9 cellular contexts compared by ENCODE assay signal in the genomic region with DNA sequence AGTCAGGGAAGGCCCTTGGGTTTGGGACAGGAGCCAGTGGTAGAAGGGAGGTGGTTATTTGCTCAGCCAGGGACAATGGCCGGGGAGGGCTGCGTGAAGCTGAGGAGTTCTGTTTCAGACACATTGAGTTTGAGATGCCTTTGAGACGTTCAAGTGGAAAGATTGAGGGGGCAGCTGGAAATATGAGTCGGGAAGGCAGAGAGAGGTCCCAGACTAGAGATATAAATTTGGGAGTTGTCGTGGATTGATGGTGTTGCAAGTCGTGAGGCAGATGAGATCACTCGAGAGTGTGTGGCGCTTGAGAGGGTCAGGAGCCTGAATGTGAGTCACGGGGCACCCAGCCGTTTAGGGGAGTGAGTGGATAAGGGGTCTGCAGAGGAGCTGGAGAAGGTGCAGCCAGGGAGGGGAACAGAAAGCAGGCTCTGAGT.
DNase-seq lines count a peak whose midpoint lies in the region; ATAC-seq and TF ChIP-seq lines count a peak whose summit lies in the region.
"Had no signal": no experiment of that assay in that cellular context is flagged by ENCODE, and none has a peak within 500 bp of the region (broad histone marks: within the 10 kb centered on the region; RNA-seq: fewer than 3 reads in every experiment).

No MANE protein-coding gene starts in this region.

- intact Hi-C loops in CD4-positive, alpha-beta T cell (cut with DNase I, micrococcal nuclease) = no loop called here
- intact Hi-C loops in A673 (cut with micrococcal nuclease; ENCODE audit: unreplicated experiment) = no loop called here

- CTCF ChIA-PET in CD4-positive, alpha-beta T cell (lab: Charles Lee) = no interaction called here
- CTCF ChIA-PET in A673 (lab: Charles Lee) = no interaction called here

- peaks cover 6% of the 10 kb centered on the region for H3K36me3 Mint-ChIP-seq in CD4-positive, alpha-beta T cell (ENCODE audit: low read depth)
- H3K36me3 Mint-ChIP-seq in progenitor cell of endocrine pancreas (ENCODE audit: insufficient read depth) = peaks cover 21% of the 10 kb centered on the region

- H3K4me3 Mint-ChIP-seq in CD4-positive, alpha-beta T cell = no peak overlapping the region
- no peak overlapping the region for H3K4me3 Mint-ChIP-seq in progenitor cell of endocrine pancreas (ENCODE audit: low read depth)

- no peak for TF ChIP-seq CTCF in CD4-positive, alpha-beta T cell (IDR thresholded peaks at IDR 0.05)
- TF ChIP-seq CTCF in fibroblast of lung (conservative IDR thresholded peaks at IDR 0.05 in 1 of 2, IDR thresholded peaks at IDR 0.05 in 1 of 2; ENCODE audit: low read depth in 1 of 2, low read length in 2 of 2) (no peak), progenitor cell of endocrine pancreas (IDR thresholded peaks at IDR 0.05; ENCODE audit: unreplicated experiment) (no peak), A673 (conservative IDR thresholded peaks at IDR 0.05; ENCODE audit: low read depth, low read length) (no peak)

- no TSS peak for BruUV-seq in A673 (replicated peaks; lab: Mats Ljungman, UMichigan)

- peaks cover 57% of the 10 kb centered on the region for H3K79me2 ChIP-seq in fibroblast of lung (ENCODE audit: control insufficient read depth, insufficient read depth, low read length)

- no peaks in the 10 kb centered on the region for H3K27me3 ChIP-seq in CD4-positive, alpha-beta T cell (ENCODE audit: control insufficient read depth, insufficient read depth, low read length)
- H3K27me3 ChIP-seq in fibroblast of lung (ENCODE audit: control insufficient read depth, insufficient read depth, low read length) (no peaks in the 10 kb centered on the region), A673 (replicated peaks; ENCODE audit: insufficient read depth, low read depth, low read length, poor library complexity) (no peaks in the 10 kb centered on the region)

- peak overlapping the region; percentile 52 for H3K4me2 ChIP-seq in fibroblast of lung (ENCODE audit: extremely low read depth, insufficient read depth, low read length)

- H3K9me3 Mint-ChIP-seq in CD4-positive, alpha-beta T cell = no peaks in the 10 kb centered on the region
- H3K9me3 Mint-ChIP-seq in progenitor cell of endocrine pancreas (ENCODE audit: low read depth) = no peaks in the 10 kb centered on the region

- H3K4me3 ChIP-seq in fibroblast of lung (replicated peaks in 1 of 4; ENCODE audit: control extremely low read depth in 1 of 4, insufficient read depth in 1 of 4, low read depth in 3 of 4, low read length in 4 of 4) (no peak overlapping the region), A673 (ENCODE audit: low read depth, low read length, poor library complexity, severe bottlenecking) (no peak overlapping the region)

- no peak overlapping the region for H3K9ac ChIP-seq in fibroblast of lung (ENCODE audit: insufficient read depth, low read length)

- no peak for ATAC-seq in CD4-positive, alpha-beta T cell (ENCODE audit: poor library complexity)

- DNase-seq in CD4-positive, alpha-beta T cell = no peak
- DNase-seq in M059J (ENCODE audit: low read depth) (peak; percentile 48), fibroblast of lung (ENCODE audit: low read depth in 2 of 2) (peak; percentile 70 to 95), progenitor cell of endocrine pancreas (ENCODE audit: low spot score, unreplicated experiment) (no peak), medulla oblongata (ENCODE audit: extremely low spot score) (no peak), A673 (ENCODE audit: low spot score) (no peak)
- DNase-seq in activated CD4-positive, CD25-positive, alpha-beta regulatory T cell (lab: John Stamatoyannopoulos, UW) = no peak
- no peak for DNase-seq in activated CD4-positive, alpha-beta T cell treated with anti-CD3 and anti-CD28 coated beads, Interleukin-2, amount 50 U/mL, for 4 hours
- DNase-seq: NCI-H2227 treated with DMSO at 0.1 percent for 48 hours had no signal

- H2AFZ ChIP-seq in fibroblast of lung (ENCODE audit: low read length) = no peak overlapping the region

- H3K4me1 Mint-ChIP-seq in CD4-positive, alpha-beta T cell (ENCODE audit: low read depth) = peaks cover 75% of the 10 kb centered on the region
- peaks cover 39% of the 10 kb centered on the region for H3K4me1 Mint-ChIP-seq in progenitor cell of endocrine pancreas (ENCODE audit: low read depth)

- H3K27ac Mint-ChIP-seq in CD4-positive, alpha-beta T cell = peak overlapping the region; percentile 35
- H3K27ac Mint-ChIP-seq in progenitor cell of endocrine pancreas = peak overlapping the region; percentile 90

- H3K4me1 ChIP-seq in fibroblast of lung (ENCODE audit: control insufficient read depth, extremely low read depth, insufficient read depth, low read length) (peaks cover 70% of the 10 kb centered on the region), A673 (ENCODE audit: insufficient read depth, low read length, poor library complexity, severe bottlenecking) (peaks cover 7% of the 10 kb centered on the region)

- no peaks in the 10 kb centered on the region for H4K20me1 ChIP-seq in fibroblast of lung (ENCODE audit: control insufficient read depth, extremely low read depth, insufficient read depth, low read length)

- POLR2A ChIA-PET in CD4-positive, alpha-beta T cell (lab: Charles Lee) = interaction anchor here (1.1 kb wide), 1 partner anchor 16 kb away, joined by 3 read pairs; no protein-coding TSS in a partner anchor
- POLR2A ChIA-PET in A673 (lab: Charles Lee; ENCODE audit: low non-redundant PET) = no interaction called here

- H3K9me3 ChIP-seq in CD4-positive, alpha-beta T cell (ENCODE audit: control insufficient read depth, low read length) = no peaks in the 10 kb centered on the region
- H3K9me3 ChIP-seq in fibroblast of lung (ENCODE audit: control insufficient read depth, insufficient read depth, low read depth, low read length) (no peaks in the 10 kb centered on the region), A673 (ENCODE audit: low read depth, low read length, poor library complexity, severe bottlenecking) (no peaks in the 10 kb centered on the region)

- H3K36me3 ChIP-seq in fibroblast of lung (ENCODE audit: control insufficient read depth, insufficient read depth, low read length) (peaks cover 32% of the 10 kb centered on the region), A673 (ENCODE audit: insufficient read depth, low read length, poor library complexity, severe bottlenecking) (no peaks in the 10 kb centered on the region)

- H3K27me3 Mint-ChIP-seq in CD4-positive, alpha-beta T cell = no peaks in the 10 kb centered on the region
- H3K27me3 Mint-ChIP-seq in progenitor cell of endocrine pancreas = no peaks in the 10 kb centered on the region

- no peak overlapping the region for H3K27ac ChIP-seq in CD4-positive, alpha-beta T cell (ENCODE audit: low read depth, low read length)
- H3K27ac ChIP-seq in fibroblast of lung (ENCODE audit: insufficient read depth, low read length) (peak overlapping the region; percentile 57), A673 (ENCODE audit: low read depth, low read length, poor library complexity, severe bottlenecking) (no peak overlapping the region)

Comparison
In these comparisons a context has a peak if more than half of its experiments do, and no peak if none do; other contexts are left out.
1. DNase-seq: peak in M059J (single experiment) and fibroblast of lung (2 of 2); none in CD4-positive, alpha-beta T cell (0 of 10), progenitor cell of endocrine pancreas (single experiment), activated CD4-positive, CD25-positive, alpha-beta regulatory T cell (0 of 4), medulla oblongata (single experiment), activated CD4-positive, alpha-beta T cell treated with anti-CD3 and anti-CD28 coated beads, Interleukin-2, amount 50 U/mL, for 4 hours (0 of 2) and A673 (single experiment).